Comparison of ENCODE assay signal across 1 cellular context in the genomic region with DNA sequence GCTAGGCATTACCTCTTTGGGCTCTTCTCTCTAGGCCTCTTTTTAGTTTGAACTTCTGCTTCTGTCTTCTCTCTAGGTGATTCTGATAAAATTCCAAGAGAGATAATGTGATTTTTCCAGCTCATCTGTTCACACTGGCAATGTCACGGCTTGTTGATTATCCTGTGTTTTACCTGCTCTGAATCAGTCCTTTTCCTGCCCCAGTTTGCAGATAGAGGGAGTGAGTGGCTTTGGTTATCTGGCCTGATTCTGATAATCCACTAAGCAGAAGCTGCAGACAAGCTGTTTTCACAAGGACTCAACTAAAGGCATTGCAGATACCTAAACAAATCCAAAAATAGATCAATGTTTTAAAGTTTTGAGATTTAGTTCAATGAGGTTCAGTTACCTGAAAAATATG.
TF ChIP-seq lines count a peak whose summit lies in the region.

No MANE protein-coding gene starts in this region.

TF ChIP-seq in WTC11, 78 proteins besides CTCF, POLR2A, EP300 and RAD21 (continued from another document):
- TF ChIP-seq USF1 (CRISPR knock-in tag; IDR thresholded peaks at IDR 0.05) (no peak), ETV6 (CRISPR knock-in tag; IDR thresholded peaks at IDR 0.05) (no peak), ZNF232 (CRISPR knock-in tag; IDR thresholded peaks at IDR 0.05) (no peak), ELF4 (CRISPR knock-in tag; IDR thresholded peaks at IDR 0.05; ENCODE audit: low read depth) (no peak), ZNF671 (CRISPR knock-in tag; IDR thresholded peaks at IDR 0.05) (no peak)
